In the genomic region with DNA sequence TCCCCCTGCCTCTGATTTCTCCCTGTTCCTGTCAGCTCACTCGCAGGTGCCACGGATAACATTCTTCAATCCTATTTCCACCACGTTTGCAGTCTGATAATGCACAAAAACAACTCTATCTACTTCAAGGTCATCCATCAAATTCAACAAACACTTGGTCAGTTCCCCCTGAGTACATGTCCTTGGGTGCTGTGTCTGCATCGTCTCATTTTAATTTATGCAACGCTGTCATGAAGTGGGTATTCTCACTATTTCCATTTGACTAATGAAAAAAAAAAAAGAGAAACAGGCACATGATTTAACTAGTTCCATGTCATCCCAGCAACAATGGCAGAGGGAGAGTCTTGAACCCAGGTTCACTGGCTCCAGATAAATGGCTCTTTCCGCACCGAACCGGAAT, we compare ENCODE assay signal across 26 cellular contexts.
"Had no signal": no experiment of that assay in that cellular context is flagged by ENCODE, and none has a peak within 500 bp of the region (broad histone marks: within the 10 kb centered on the region; RNA-seq: fewer than 3 reads in every experiment).

No MANE protein-coding gene starts in this region.

- ATAC-seq: activated CD4-positive, alpha-beta T cell treated with anti-CD3 and anti-CD28 coated beads for 36 hours; activated T-helper 17 cell treated with anti-CD3 and anti-CD28 coated beads, Interleukin-2, amount 50 U/mL, for 72 hours had no signal

- H3K27me3 ChIP-seq: brain microvascular endothelial cell, MG63 had no signal

- H3K4me3 Mint-ChIP-seq: activated CD4-positive, alpha-beta memory T cell treated with anti-CD3 and anti-CD28 coated beads, Interleukin-2, amount 10 ng/mL, durations not matched to agents 7 days and 5 days; activated CD4-positive, alpha-beta T cell treated with anti-CD3 and anti-CD28 coated beads for 36 hours; activated naive CD4-positive, alpha-beta T cell treated with anti-CD3 and anti-CD28 coated beads for 36 hours; activated naive CD8-positive, alpha-beta T cell; activated T-helper 17 cell treated with anti-CD3 and anti-CD28 coated beads, Interleukin-2, amount 50 U/mL, for 72 hours; IgD-negative memory B cell had no signal

- H3K36me3 Mint-ChIP-seq: activated naive CD8-positive, alpha-beta T cell had no signal

- H3K4me3 ChIP-seq: MG63 had no signal

- H3K9me3 ChIP-seq: MG63 had no signal

- DNase-seq: activated CD4-positive, alpha-beta memory T cell treated with anti-CD3 and anti-CD28 coated beads, Interleukin-2, amount 10 ng/mL, durations not matched to agents 7 days and 5 days; activated CD4-positive, alpha-beta T cell treated with anti-CD3 and anti-CD28 coated beads for 36 hours; activated CD4-positive, alpha-beta T cell treated with anti-CD3 and anti-CD28 coated beads, Interleukin-2, amount 50 U/mL, for 1 hour; activated gamma-delta T cell; activated naive CD4-positive, alpha-beta T cell treated with anti-CD3 and anti-CD28 coated beads for 36 hours; activated T-cell treated with anti-CD3 and anti-CD28 coated beads for 4 hours; activated T-cell treated with anti-CD3 and anti-CD28 coated beads, Interleukin-2, amount 50 U/mL, for 48 hours; amygdala; brain microvascular endothelial cell; caudate nucleus; KG1; MG63; MV-4-11; NCI-H1092 treated with DMSO at 0.1 percent for 48 hours; NCI-H1417 treated with DMSO at 0.1 percent for 48 hours; NCI-H1694; NCI-H2029 treated with DMSO at 0.1 percent for 48 hours; NCI-H510A; NCI-H526 treated with DMSO at 0.1 percent for 48 hours; NK-92 treated with Interleukin-12 subunit alpha and Interleukin-12 subunit beta, amount 100 ng/mL, for 24 hours; SIG-M5; T-helper 2 cell; T1000 had no signal

- H3K27ac Mint-ChIP-seq: activated CD4-positive, alpha-beta memory T cell treated with anti-CD3 and anti-CD28 coated beads, Interleukin-2, amount 10 ng/mL, durations not matched to agents 7 days and 5 days; activated CD4-positive, alpha-beta T cell treated with anti-CD3 and anti-CD28 coated beads for 36 hours; activated naive CD4-positive, alpha-beta T cell treated with anti-CD3 and anti-CD28 coated beads for 36 hours; activated naive CD8-positive, alpha-beta T cell; activated T-helper 17 cell treated with anti-CD3 and anti-CD28 coated beads, Interleukin-2, amount 50 U/mL, for 72 hours; IgD-negative memory B cell had no signal

- H3K4me1 Mint-ChIP-seq: activated CD4-positive, alpha-beta memory T cell treated with anti-CD3 and anti-CD28 coated beads, Interleukin-2, amount 10 ng/mL, durations not matched to agents 7 days and 5 days; activated CD4-positive, alpha-beta T cell treated with anti-CD3 and anti-CD28 coated beads for 36 hours; activated T-helper 17 cell treated with anti-CD3 and anti-CD28 coated beads, Interleukin-2, amount 50 U/mL, for 72 hours had no signal

- H3K27ac ChIP-seq: brain microvascular endothelial cell had no signal

- H3K27me3 Mint-ChIP-seq: activated CD4-positive, alpha-beta memory T cell treated with anti-CD3 and anti-CD28 coated beads, Interleukin-2, amount 10 ng/mL, durations not matched to agents 7 days and 5 days; activated CD4-positive, alpha-beta T cell treated with anti-CD3 and anti-CD28 coated beads for 36 hours; activated naive CD8-positive, alpha-beta T cell; activated T-helper 17 cell treated with anti-CD3 and anti-CD28 coated beads, Interleukin-2, amount 50 U/mL, for 72 hours; IgD-negative memory B cell had no signal

- H3K36me3 ChIP-seq: brain microvascular endothelial cell, MG63 had no signal
